In the genomic region with DNA sequence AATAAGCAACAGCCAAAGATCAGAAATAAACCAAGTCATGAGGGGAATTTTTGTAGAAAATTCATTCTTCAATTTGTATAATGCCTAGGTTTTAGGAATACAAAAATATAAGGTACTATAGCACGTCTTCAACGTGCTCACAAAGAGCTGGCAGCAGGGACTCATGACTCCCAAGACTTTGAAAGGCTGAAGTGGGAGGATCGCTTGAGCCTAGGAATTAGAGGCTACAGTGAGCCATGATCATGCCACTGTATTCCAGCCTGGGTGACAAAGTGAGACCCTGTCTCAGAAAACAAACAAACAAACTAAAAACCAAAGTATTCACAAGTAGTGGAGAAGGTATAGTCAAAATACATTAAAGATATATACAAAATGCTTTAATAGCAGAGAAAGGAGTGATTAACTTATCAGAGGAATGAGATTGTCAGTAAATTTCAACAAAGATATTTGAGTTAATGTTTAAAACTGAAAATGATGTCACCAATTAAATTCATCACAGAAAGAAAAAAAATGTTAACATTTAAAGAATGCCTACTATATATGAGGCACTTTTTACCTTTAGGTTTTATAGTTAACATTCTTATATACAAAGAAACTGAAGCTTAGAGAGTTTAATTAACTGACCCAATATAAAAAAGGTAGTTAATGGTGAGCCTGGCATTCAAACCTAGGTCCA, we compare ENCODE assay signal across 13 cellular contexts. TPM values are rescaled to one million over a fixed set of nuclear protein-coding genes. Genes with fewer than 3 reads are reported as not detected.
DNase-seq lines count a peak whose midpoint lies in the region; ATAC-seq and TF ChIP-seq lines count a peak whose summit lies in the region.
"Had no signal": no experiment of that assay in that cellular context is flagged by ENCODE, and none has a peak within 500 bp of the region (broad histone marks: within the 10 kb centered on the region; RNA-seq: fewer than 3 reads in every experiment).

No MANE protein-coding gene starts in this region.

- DNase-seq in CD8-positive, alpha-beta T cell: no peak
- DNase-seq in amniotic epithelial cell (ENCODE audit: low read depth) (peak; percentile 46), HAP-1 (ENCODE audit: low spot score in 2 of 2) (no peak), dorsolateral prefrontal cortex (no peak), stomach (no peak)
- DNase-seq in naive thymus-derived CD4-positive, alpha-beta T cell: no peak
- DNase-seq: amygdala; nucleus accumbens; OCI-M1; stimulated activated CD4-positive, alpha-beta T cell treated with anti-CD3 and anti-CD28 coated beads, Interleukin-1b, Interleukin-23, amount 100 ng/mL, for 48 hours had no signal

- no peak for TF ChIP-seq CTCF in CD8-positive, alpha-beta T cell (IDR thresholded peaks at IDR 0.05)
- TF ChIP-seq CTCF in dorsolateral prefrontal cortex (IDR thresholded peaks at IDR 0.05 in 54 of 56, conservative IDR thresholded peaks at IDR 0.05 in 2 of 56; ENCODE audit: low read depth in 1 of 56, partially characterized antibody in 56 of 56) (no peak), stomach (IDR thresholded peaks at IDR 0.05) (no peak)

- H3K27ac ChIP-seq in CD8-positive, alpha-beta T cell (ENCODE audit: low read depth, low read length): no peak overlapping the region
- H3K27ac ChIP-seq in naive thymus-derived CD4-positive, alpha-beta T cell (ENCODE audit: low read depth, low read length): no peak overlapping the region
- H3K27ac ChIP-seq in dorsolateral prefrontal cortex (no peak overlapping the region), stomach (no peak overlapping the region)
- H3K27ac ChIP-seq: VCaP had no signal

- ATAC-seq in CD8-positive, alpha-beta T cell: no peak
- ATAC-seq in naive thymus-derived CD4-positive, alpha-beta T cell: no peak
- no peak for ATAC-seq in GM21619 (IDR thresholded peaks at IDR 0.05; ENCODE audit: unreplicated experiment)

- no peaks in the 10 kb centered on the region for H3K36me3 ChIP-seq in CD8-positive, alpha-beta T cell (ENCODE audit: insufficient read depth, low read length)
- H3K36me3 ChIP-seq in naive thymus-derived CD4-positive, alpha-beta T cell (ENCODE audit: control insufficient read depth in 2 of 3, insufficient read depth in 3 of 3, low read length in 3 of 3): peaks cover 0 to 4% (median 0%) of the 10 kb centered on the region in 3 experiments
- H3K36me3 ChIP-seq in HAP-1 (replicated peaks) (no peaks in the 10 kb centered on the region), stomach (no peaks in the 10 kb centered on the region)

- peaks cover 35% of the 10 kb centered on the region for H3K36me3 Mint-ChIP-seq in CD8-positive, alpha-beta T cell
- peaks cover 1% of the 10 kb centered on the region for H3K36me3 Mint-ChIP-seq in IgD-negative memory B cell
- H3K36me3 Mint-ChIP-seq in naive thymus-derived CD4-positive, alpha-beta T cell: peaks cover 6 to 14% (median 13%) of the 10 kb centered on the region in 5 donors

- POLR2A ChIA-PET in CD8-positive, alpha-beta T cell (lab: Charles Lee): no interaction called here
- POLR2A ChIA-PET in naive thymus-derived CD4-positive, alpha-beta T cell (lab: Charles Lee): no interaction called here

- peaks cover 73% of the 10 kb centered on the region for H3K4me1 Mint-ChIP-seq in CD8-positive, alpha-beta T cell (ENCODE audit: low read depth)
- H3K4me1 Mint-ChIP-seq in IgD-negative memory B cell: peaks cover 39 to 48% (median 45%) of the 10 kb centered on the region in 3 donors
- peaks cover 50 to 91% (median 68%) of the 10 kb centered on the region in 7 donors for H3K4me1 Mint-ChIP-seq in naive thymus-derived CD4-positive, alpha-beta T cell

- H3K4me1 ChIP-seq in CD8-positive, alpha-beta T cell (ENCODE audit: insufficient read depth, low read length): peaks cover 58% of the 10 kb centered on the region
- peaks cover 23 to 38% of the 10 kb centered on the region in 2 donors for H3K4me1 ChIP-seq in naive thymus-derived CD4-positive, alpha-beta T cell (ENCODE audit: control insufficient read depth in 2 of 2, insufficient read depth in 2 of 2, low read length in 2 of 2)
- peaks cover 12% of the 10 kb centered on the region for H3K4me1 ChIP-seq in HAP-1
- H3K4me1 ChIP-seq in stomach: peaks cover 37 to 77% (median 55%) of the 10 kb centered on the region in 4 donors

- TF ChIP-seq EP300 in stomach (IDR thresholded peaks at IDR 0.05): no peak

- peak overlapping the region; percentile 66 for H3K4me3 Mint-ChIP-seq in CD8-positive, alpha-beta T cell
- peak overlapping the region; percentile 54 to 81 (median 75) for H3K4me3 Mint-ChIP-seq in IgD-negative memory B cell
- peak overlapping the region; percentile 61 to 94 (median 67) for H3K4me3 Mint-ChIP-seq in naive thymus-derived CD4-positive, alpha-beta T cell

- TF ChIP-seq POLR2A in stomach (IDR thresholded peaks at IDR 0.05): no peak

- H3K9me3 ChIP-seq in CD8-positive, alpha-beta T cell (ENCODE audit: low read length): no peaks in the 10 kb centered on the region
- H3K9me3 ChIP-seq in naive thymus-derived CD4-positive, alpha-beta T cell (ENCODE audit: control insufficient read depth in 2 of 3, low read length in 3 of 3): no peaks in the 10 kb centered on the region
- H3K9me3 ChIP-seq in HAP-1 (no peaks in the 10 kb centered on the region), stomach (no peaks in the 10 kb centered on the region)

- in situ Hi-C loops in HAP-1 (cut with MboI; ENCODE audit: low sequenced_read_pairs): no loop called here

- H3K27ac Mint-ChIP-seq in CD8-positive, alpha-beta T cell: peak overlapping the region; percentile 72
- H3K27ac Mint-ChIP-seq in IgD-negative memory B cell: peak overlapping the region in 2 of 3 donors; percentile 46 to 55
- peak overlapping the region in 7 of 9 donors; percentile 3 to 83 (median 55) for H3K27ac Mint-ChIP-seq in naive thymus-derived CD4-positive, alpha-beta T cell

- intact Hi-C loops in CD8-positive, alpha-beta T cell (cut with DNase I, micrococcal nuclease): loop anchor here in 1 of 2 experiments (5.0 kb wide), 1 partner anchor 41 kb away; no protein-coding TSS in a partner anchor
- intact Hi-C loops in naive thymus-derived CD4-positive, alpha-beta T cell (cut with micrococcal nuclease): no loop called here
- intact Hi-C loops in dorsolateral prefrontal cortex (cut with DNase I): no loop called here
- intact Hi-C loops in stomach (cut with DNase I; ENCODE audit: low total_unique reads): loop anchor here (5.0 kb wide), 1 partner anchor 54 kb away; no protein-coding TSS in a partner anchor

- CTCF ChIA-PET in CD8-positive, alpha-beta T cell (lab: Charles Lee): no interaction called here
- CTCF ChIA-PET in naive thymus-derived CD4-positive, alpha-beta T cell (lab: Charles Lee): no interaction called here

- 57 to 78% (median 69%) methylated on average over 3 of the region's 3 CpGs for WGBS in stomach, 5 donors

- no peak overlapping the region for H3K4me3 ChIP-seq in CD8-positive, alpha-beta T cell (ENCODE audit: low read depth, low read length)
- no peak overlapping the region for H3K4me3 ChIP-seq in naive thymus-derived CD4-positive, alpha-beta T cell (ENCODE audit: low read length)
- H3K4me3 ChIP-seq in HAP-1 (no peak overlapping the region), dorsolateral prefrontal cortex (peak overlapping the region in 1 of 59 donors; percentile 5), stomach (no peak overlapping the region)

- no peaks in the 10 kb centered on the region for H3K27me3 Mint-ChIP-seq in CD8-positive, alpha-beta T cell (ENCODE audit: low read depth)
- no peaks in the 10 kb centered on the region for H3K27me3 Mint-ChIP-seq in IgD-negative memory B cell
- H3K27me3 Mint-ChIP-seq in naive thymus-derived CD4-positive, alpha-beta T cell: peaks cover 0 to 4% (median 0%) of the 10 kb centered on the region in 5 donors

- H3K27me3 ChIP-seq in CD8-positive, alpha-beta T cell (ENCODE audit: insufficient read depth, low read length): no peaks in the 10 kb centered on the region
- no peaks in the 10 kb centered on the region for H3K27me3 ChIP-seq in naive thymus-derived CD4-positive, alpha-beta T cell (ENCODE audit: control insufficient read depth in 2 of 2, insufficient read depth in 2 of 2, low read length in 2 of 2)
- no peaks in the 10 kb centered on the region for H3K27me3 ChIP-seq in HAP-1 (ENCODE audit: low read depth)
- H3K27me3 ChIP-seq in dorsolateral prefrontal cortex: no peaks in the 10 kb centered on the region
- H3K27me3 ChIP-seq in stomach: no peaks in the 10 kb centered on the region

- no peaks in the 10 kb centered on the region for H3K9me3 Mint-ChIP-seq in CD8-positive, alpha-beta T cell
- no peaks in the 10 kb centered on the region for H3K9me3 Mint-ChIP-seq in IgD-negative memory B cell
- no peaks in the 10 kb centered on the region for H3K9me3 Mint-ChIP-seq in naive thymus-derived CD4-positive, alpha-beta T cell

RNA-seq across cellular contexts. Expression of a gene that starts 3.2 kb away (rescaled TPM):
- 10 to 100 TPM; 60.3 to 61.0 TPM for total RNA-seq in CD8-positive, alpha-beta T cell
- polyA plus RNA-seq in IgD-negative memory B cell: 39.5 TPM
- 10 to 100 TPM; 62.6 to 98.7 (median 72.3) TPM for total RNA-seq in naive thymus-derived CD4-positive, alpha-beta T cell
- 10 to 100 TPM; 36.7 to 50.4 TPM for polyA plus RNA-seq in naive thymus-derived CD4-positive, alpha-beta T cell
- 10 to 100 TPM; 42.2 to 70.5 (median 56.0) TPM for total RNA-seq in dorsolateral prefrontal cortex
- 10 to 100 TPM; 11.7 to 99.9 (median 35.3) TPM for total RNA-seq in stomach
- polyA plus RNA-seq in stomach: 10 to 100 TPM in 1 of 3 donors, 1 to 10 TPM in 2; 7.9 to 12.0 (median 8.6) TPM

RNA-seq across cellular contexts. Expression of a gene that starts 50.1 kb away (rescaled TPM):
- total RNA-seq in CD8-positive, alpha-beta T cell: 10 to 100 TPM; 35.6 to 38.6 TPM
- polyA plus RNA-seq in IgD-negative memory B cell (42.7 TPM), stomach (10 to 100 TPM in 1 of 3 donors, 1 to 10 TPM in 2; 6.3 to 10.5 (median 7.9) TPM)
- total RNA-seq in naive thymus-derived CD4-positive, alpha-beta T cell: 10 to 100 TPM; 22.9 to 45.6 (median 30.7) TPM
- polyA plus RNA-seq in naive thymus-derived CD4-positive, alpha-beta T cell: 10 to 100 TPM; 41.0 to 42.1 TPM
- total RNA-seq in dorsolateral prefrontal cortex (10 to 100 TPM; 21.1 to 37.4 (median 27.9) TPM), stomach (10 to 100 TPM in 2 of 5 donors, 1 to 10 TPM in 3; 3.5 to 20.1 (median 8.7) TPM)
